ENCODE assay signal across 1 cellular context in genomic region chr6:32255212-32256153, GRCh38.
TF ChIP-seq lines count a peak whose summit lies in the region.

No MANE protein-coding gene starts in this region.

TF ChIP-seq in K562, 482 proteins besides CTCF, POLR2A, EP300 and RAD21 (continued from another document and continues in another):
- TF ChIP-seq CXXC5 (CRISPR knock-in tag; IDR thresholded peaks at IDR 0.05) = no peak; the same call in 1 of the 2 replicates
- TF ChIP-seq YY1 (IDR thresholded peaks at IDR 0.05; ENCODE audit: borderline replicate concordance in 1 of 3, control insufficient read depth in 1 of 3, extremely low read depth in 1 of 3, insufficient read depth in 3 of 3, insufficient read length in 1 of 3, insufficient replicate concordance in 2 of 3, low read depth in 1 of 3, low read length in 2 of 3) = peak in 1 of 3 experiments; percentile 47
- no peak for TF ChIP-seq KDM2B (CRISPR knock-in tag; IDR thresholded peaks at IDR 0.05)
- TF ChIP-seq, protein P1, sequence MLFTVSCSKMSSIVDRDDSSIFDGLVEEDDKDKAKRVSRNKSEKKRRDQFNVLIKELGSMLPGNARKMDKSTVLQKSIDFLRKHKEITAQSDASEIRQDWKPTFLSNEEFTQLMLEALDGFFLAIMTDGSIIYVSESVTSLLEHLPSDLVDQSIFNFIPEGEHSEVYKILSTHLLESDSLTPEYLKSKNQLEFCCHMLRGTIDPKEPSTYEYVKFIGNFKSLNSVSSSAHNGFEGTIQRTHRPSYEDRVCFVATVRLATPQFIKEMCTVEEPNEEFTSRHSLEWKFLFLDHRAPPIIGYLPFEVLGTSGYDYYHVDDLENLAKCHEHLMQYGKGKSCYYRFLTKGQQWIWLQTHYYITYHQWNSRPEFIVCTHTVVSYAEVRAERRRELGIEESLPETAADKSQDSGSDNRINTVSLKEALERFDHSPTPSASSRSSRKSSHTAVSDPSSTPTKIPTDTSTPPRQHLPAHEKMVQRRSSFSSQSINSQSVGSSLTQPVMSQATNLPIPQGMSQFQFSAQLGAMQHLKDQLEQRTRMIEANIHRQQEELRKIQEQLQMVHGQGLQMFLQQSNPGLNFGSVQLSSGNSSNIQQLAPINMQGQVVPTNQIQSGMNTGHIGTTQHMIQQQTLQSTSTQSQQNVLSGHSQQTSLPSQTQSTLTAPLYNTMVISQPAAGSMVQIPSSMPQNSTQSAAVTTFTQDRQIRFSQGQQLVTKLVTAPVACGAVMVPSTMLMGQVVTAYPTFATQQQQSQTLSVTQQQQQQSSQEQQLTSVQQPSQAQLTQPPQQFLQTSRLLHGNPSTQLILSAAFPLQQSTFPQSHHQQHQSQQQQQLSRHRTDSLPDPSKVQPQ (CRISPR knock-in tag; IDR thresholded peaks at IDR 0.05; ENCODE audit: borderline replicate concordance) = no peak
- no peak for TF ChIP-seq TRIM24 (IDR thresholded peaks at IDR 0.05)
- TF ChIP-seq, protein P2, sequence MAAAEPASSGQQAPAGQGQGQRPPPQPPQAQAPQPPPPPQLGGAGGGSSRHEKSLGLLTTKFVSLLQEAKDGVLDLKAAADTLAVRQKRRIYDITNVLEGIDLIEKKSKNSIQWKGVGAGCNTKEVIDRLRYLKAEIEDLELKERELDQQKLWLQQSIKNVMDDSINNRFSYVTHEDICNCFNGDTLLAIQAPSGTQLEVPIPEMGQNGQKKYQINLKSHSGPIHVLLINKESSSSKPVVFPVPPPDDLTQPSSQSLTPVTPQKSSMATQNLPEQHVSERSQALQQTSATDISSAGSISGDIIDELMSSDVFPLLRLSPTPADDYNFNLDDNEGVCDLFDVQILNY (CRISPR knock-in tag; IDR thresholded peaks at IDR 0.05) = no peak
- no peak for TF ChIP-seq MED1 (CRISPR knock-in tag; IDR thresholded peaks at IDR 0.05; ENCODE audit: borderline replicate concordance)
- no peak for TF ChIP-seq MEF2D (tag; conservative IDR thresholded peaks at IDR 0.05; ENCODE audit: low read depth)
- no peak for TF ChIP-seq CHD2 (IDR thresholded peaks at IDR 0.05; ENCODE audit: low read depth, low read length)
- no peak for TF ChIP-seq MCM2 (IDR thresholded peaks at IDR 0.05; ENCODE audit: low read depth)
- peak; percentile 92 for TF ChIP-seq JUND (IDR thresholded peaks at IDR 0.05; ENCODE audit: borderline replicate concordance, low read depth, low read length)
- TF ChIP-seq JUND (tag; IDR thresholded peaks at IDR 0.05; ENCODE audit: borderline replicate concordance, low read depth, low read length) = peak; percentile 90; the same call in 2 of the 3 replicates
- TF ChIP-seq TFAP4 (CRISPR knock-in tag; IDR thresholded peaks at IDR 0.05; ENCODE audit: borderline replicate concordance) = peak; percentile 29; the same call in 1 of the 2 replicates
- TF ChIP-seq CREB5 (CRISPR knock-in tag; IDR thresholded peaks at IDR 0.05) = no peak
- TF ChIP-seq TOE1 (IDR thresholded peaks at IDR 0.05; ENCODE audit: borderline replicate concordance) = no peak
- TF ChIP-seq TOE1 (CRISPR knock-in tag; IDR thresholded peaks at IDR 0.05; ENCODE audit: borderline replicate concordance, low read depth) = no peak
- no peak for TF ChIP-seq ZNF561 (CRISPR knock-in tag; conservative IDR thresholded peaks at IDR 0.05)
- TF ChIP-seq ZNF184 (CRISPR knock-in tag; IDR thresholded peaks at IDR 0.05) = no peak
- no peak; the same call in 1 of the 2 replicates for TF ChIP-seq ZNF512 (tag; IDR thresholded peaks at IDR 0.05)
- TF ChIP-seq SMARCA5 (IDR thresholded peaks at IDR 0.05) = no peak
- TF ChIP-seq MCM5 (IDR thresholded peaks at IDR 0.05; ENCODE audit: low read depth) = no peak
- TF ChIP-seq, protein P3, sequence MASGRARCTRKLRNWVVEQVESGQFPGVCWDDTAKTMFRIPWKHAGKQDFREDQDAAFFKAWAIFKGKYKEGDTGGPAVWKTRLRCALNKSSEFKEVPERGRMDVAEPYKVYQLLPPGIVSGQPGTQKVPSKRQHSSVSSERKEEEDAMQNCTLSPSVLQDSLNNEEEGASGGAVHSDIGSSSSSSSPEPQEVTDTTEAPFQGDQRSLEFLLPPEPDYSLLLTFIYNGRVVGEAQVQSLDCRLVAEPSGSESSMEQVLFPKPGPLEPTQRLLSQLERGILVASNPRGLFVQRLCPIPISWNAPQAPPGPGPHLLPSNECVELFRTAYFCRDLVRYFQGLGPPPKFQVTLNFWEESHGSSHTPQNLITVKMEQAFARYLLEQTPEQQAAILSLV (tag; IDR thresholded peaks at IDR 0.05) = no peak
- TF ChIP-seq BRF1 (IDR thresholded peaks at IDR 0.05; ENCODE audit: borderline replicate concordance, extremely low read depth, insufficient read length) = no peak
- TF ChIP-seq ZNF644 (tag; IDR thresholded peaks at IDR 0.05; ENCODE audit: low read depth) = no peak
- TF ChIP-seq RFX7 (CRISPR knock-in tag; IDR thresholded peaks at IDR 0.05) = no peak
- TF ChIP-seq NFRKB (IDR thresholded peaks at IDR 0.05; ENCODE audit: low read depth) = no peak
- no peak for TF ChIP-seq HDAC6 (IDR thresholded peaks at IDR 0.05; ENCODE audit: low read depth, low read length)
- no peak for TF ChIP-seq POLR2AphosphoS2 (IDR thresholded peaks at IDR 0.05; ENCODE audit: low read length)
- no peak for TF ChIP-seq HMG20B (CRISPR knock-in tag; IDR thresholded peaks at IDR 0.05)
- no peak for TF ChIP-seq RBM15 (IDR thresholded peaks at IDR 0.05; ENCODE audit: insufficient read depth, low read length)
- TF ChIP-seq BCL6 (CRISPR knock-in tag; IDR thresholded peaks at IDR 0.05) = no peak
- TF ChIP-seq FOXP1 (CRISPR knock-in tag; IDR thresholded peaks at IDR 0.05) = 0 out of 2 replicates have a peak, but pooled peaks have one; percentile 37
- no peak for TF ChIP-seq FIP1L1 (IDR thresholded peaks at IDR 0.05; ENCODE audit: low read depth, low read length, poor library complexity, severe bottlenecking)
- TF ChIP-seq SUPT5H (IDR thresholded peaks at IDR 0.05) = no peak
- TF ChIP-seq SRSF7 (optimal IDR thresholded peaks at IDR 0.05; ENCODE audit: low read depth, low read length) = no peak
- no peak for TF ChIP-seq TCF7 (IDR thresholded peaks at IDR 0.05; ENCODE audit: borderline replicate concordance)
- no peak for TF ChIP-seq ZKSCAN3 (CRISPR knock-in tag; IDR thresholded peaks at IDR 0.05)
- no peak for TF ChIP-seq ILF3 (IDR thresholded peaks at IDR 0.05; ENCODE audit: borderline replicate concordance)
- no peak for TF ChIP-seq ZNF699 (CRISPR knock-in tag; IDR thresholded peaks at IDR 0.05; ENCODE audit: insufficient replicate concordance)
- TF ChIP-seq, protein P4, sequence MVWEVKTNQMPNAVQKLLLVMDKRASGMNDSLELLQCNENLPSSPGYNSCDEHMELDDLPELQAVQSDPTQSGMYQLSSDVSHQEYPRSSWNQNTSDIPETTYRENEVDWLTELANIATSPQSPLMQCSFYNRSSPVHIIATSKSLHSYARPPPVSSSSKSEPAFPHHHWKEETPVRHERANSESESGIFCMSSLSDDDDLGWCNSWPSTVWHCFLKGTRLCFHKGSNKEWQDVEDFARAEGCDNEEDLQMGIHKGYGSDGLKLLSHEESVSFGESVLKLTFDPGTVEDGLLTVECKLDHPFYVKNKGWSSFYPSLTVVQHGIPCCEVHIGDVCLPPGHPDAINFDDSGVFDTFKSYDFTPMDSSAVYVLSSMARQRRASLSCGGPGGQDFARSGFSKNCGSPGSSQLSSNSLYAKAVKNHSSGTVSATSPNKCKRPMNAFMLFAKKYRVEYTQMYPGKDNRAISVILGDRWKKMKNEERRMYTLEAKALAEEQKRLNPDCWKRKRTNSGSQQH (CRISPR knock-in tag; IDR thresholded peaks at IDR 0.05) = no peak
- 0 out of 2 replicates have a peak, but pooled peaks have one; percentile 30 for TF ChIP-seq ZSCAN29 (IDR thresholded peaks at IDR 0.05)
- TF ChIP-seq ATF6 (CRISPR knock-in tag; IDR thresholded peaks at IDR 0.05) = no peak
- no peak for TF ChIP-seq ZNF165 (CRISPR knock-in tag; IDR thresholded peaks at IDR 0.05; ENCODE audit: borderline replicate concordance)
- no peak for TF ChIP-seq TAF7 (tag; IDR thresholded peaks at IDR 0.05)
- TF ChIP-seq ZC3H8 (IDR thresholded peaks at IDR 0.05) = no peak
- TF ChIP-seq ZNF274 (IDR thresholded peaks at IDR 0.05; ENCODE audit: borderline replicate concordance, low read depth, low read length) = no peak
- TF ChIP-seq SAFB2 (IDR thresholded peaks at IDR 0.05; ENCODE audit: borderline replicate concordance, low read depth, low read length, severe bottlenecking) = no peak
- TF ChIP-seq GATAD2B (IDR thresholded peaks at IDR 0.05; ENCODE audit: borderline replicate concordance) = no peak
- no peak for TF ChIP-seq NFATC3 (IDR thresholded peaks at IDR 0.05)
- no peak for TF ChIP-seq MEIS2 (IDR thresholded peaks at IDR 0.05; ENCODE audit: partially characterized antibody)
- TF ChIP-seq ELF1 (tag; IDR thresholded peaks at IDR 0.05) = no peak
- TF ChIP-seq ZNF436 (CRISPR knock-in tag; IDR thresholded peaks at IDR 0.05) = no peak
- 0 out of 4 replicates have a peak, but pooled peaks of 1 of the 2 experiments have one; percentile 22 for TF ChIP-seq NRF1 (conservative IDR thresholded peaks at IDR 0.05 in 1 of 2, IDR thresholded peaks at IDR 0.05 in 1 of 2)
- peak in 1 of 2 experiments; percentile 59; a peak in 1 of 4 replicates for TF ChIP-seq ETV6 (IDR thresholded peaks at IDR 0.05; ENCODE audit: borderline replicate concordance in 1 of 2, low read depth in 2 of 2, low read length in 1 of 2)
- no peak for TF ChIP-seq ETV6 (CRISPR knock-in tag; IDR thresholded peaks at IDR 0.05; ENCODE audit: borderline replicate concordance)
- TF ChIP-seq TAF9B (IDR thresholded peaks at IDR 0.05; ENCODE audit: partially characterized antibody) = no peak
- peak; percentile 62; the same call in 1 of the 2 replicates for TF ChIP-seq MYC (IDR thresholded peaks at IDR 0.05; ENCODE audit: low read depth, low read length)
- TF ChIP-seq MYC (CRISPR knock-in tag; IDR thresholded peaks at IDR 0.05; ENCODE audit: borderline replicate concordance, low read depth) = no peak
- no peak for TF ChIP-seq ZNF77 (CRISPR knock-in tag; IDR thresholded peaks at IDR 0.05)
- no peak for TF ChIP-seq GTF2F1 (IDR thresholded peaks at IDR 0.05; ENCODE audit: low read depth, low read length)
- no peak for TF ChIP-seq PHTF2 (CRISPR knock-in tag; IDR thresholded peaks at IDR 0.05)
- TF ChIP-seq BRD9 (IDR thresholded peaks at IDR 0.05; ENCODE audit: low read depth, partially characterized antibody) = no peak
- no peak for TF ChIP-seq NR1H2 (CRISPR knock-in tag; IDR thresholded peaks at IDR 0.05)
- no peak for TF ChIP-seq ZNF408 (CRISPR knock-in tag; IDR thresholded peaks at IDR 0.05; ENCODE audit: low read depth)
